Comparison of ENCODE assay signal across 19 cellular contexts in the genomic region with DNA sequence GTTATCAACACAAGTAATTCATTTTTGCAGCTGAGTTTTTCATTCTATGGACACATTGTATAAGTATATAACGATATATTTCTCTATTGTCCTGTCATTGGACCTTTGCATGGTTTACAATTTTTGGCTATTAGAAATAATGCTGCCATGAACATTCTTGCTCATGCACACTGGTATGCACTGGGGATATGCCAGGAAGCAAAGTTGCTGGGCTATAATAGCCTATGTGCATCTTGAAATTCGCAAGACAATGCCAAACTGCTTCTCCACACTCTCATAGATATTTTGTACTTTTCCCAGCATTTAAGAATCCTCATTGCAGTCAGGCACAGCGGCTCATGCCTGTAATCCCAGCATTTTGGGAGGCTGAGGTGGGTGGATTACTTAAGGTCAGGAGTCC.
"Had no signal": no experiment of that assay in that cellular context is flagged by ENCODE, and none has a peak within 500 bp of the region (broad histone marks: within the 10 kb centered on the region; RNA-seq: fewer than 3 reads in every experiment).

No MANE protein-coding gene starts in this region.

- H3K27ac ChIP-seq: left ventricle myocardium inferior, ovary, skin epidermis, stomach, testis, thyroid gland, uterus had no signal

- H3K4me1 ChIP-seq: left ventricle myocardium inferior, stomach, testis, uterus had no signal

- H3K4me3 ChIP-seq: left ventricle myocardium inferior, lung, mucosa of descending colon, ovary, skin epidermis, stomach, testis, thyroid gland, uterus had no signal

- H3K27me3 ChIP-seq: ovary, stomach, testis, thyroid gland, uterus had no signal

- H3K9me3 ChIP-seq: left ventricle myocardium inferior, mucosa of descending colon, ovary, stomach, testis, thyroid gland, uterus had no signal

- DNase-seq: islet precursor cell; left ventricle myocardium inferior; midbrain; mucosa of descending colon; naive thymus-derived CD4-positive, alpha-beta T cell; ovary; right cardiac atrium; stimulated activated CD4-positive, alpha-beta T cell treated with anti-CD3 and anti-CD28 coated beads, Interleukin-12 subunit alpha, Interleukin-12 subunit beta, amount 100 ng/mL, for 4 hours; stimulated activated CD4-positive, alpha-beta T cell treated with anti-CD3 and anti-CD28 coated beads, Interleukin-15, amount 100 ng/mL, for 24 hours; stimulated activated CD4-positive, alpha-beta T cell treated with anti-CD3 and anti-CD28 coated beads, Interleukin-2, amount 100 ng/mL, for 24 hours; stimulated activated CD4-positive, alpha-beta T cell treated with anti-CD3 and anti-CD28 coated beads, Interleukin-4, amount 100 ng/mL, for 1 hour; stimulated activated naive B cell treated with anti-CD40 and anti-IgM and Interleukin-4, amounts not matched to agents 10 μg/mL and 1 μg/mL and 100 μg/mL, for 72 hours; stimulated activated naive CD8-positive, alpha-beta T cell treated with anti-CD3 and anti-CD28 coated beads, Interleukin-15, Interleukin-2, amounts not matched to agents 100 U/mL and 50 U/mL, for 24 hours; stomach; testis; thyroid gland; uterus had no signal

- H3K36me3 ChIP-seq: left ventricle myocardium inferior, ovary, stomach, thyroid gland, uterus had no signal
